Comparison of ENCODE assay signal across 1 cellular context in genomic region chr3:108125550-108126071, GRCh38.
TF ChIP-seq lines count a peak whose summit lies in the region.

No MANE protein-coding gene starts in this region.

TF ChIP-seq in H1, 55 proteins besides CTCF, POLR2A, EP300 and RAD21 (continued from another document):
- no peak for TF ChIP-seq ATF2 (IDR thresholded peaks at IDR 0.05; ENCODE audit: low read length)
